In the genomic region with DNA sequence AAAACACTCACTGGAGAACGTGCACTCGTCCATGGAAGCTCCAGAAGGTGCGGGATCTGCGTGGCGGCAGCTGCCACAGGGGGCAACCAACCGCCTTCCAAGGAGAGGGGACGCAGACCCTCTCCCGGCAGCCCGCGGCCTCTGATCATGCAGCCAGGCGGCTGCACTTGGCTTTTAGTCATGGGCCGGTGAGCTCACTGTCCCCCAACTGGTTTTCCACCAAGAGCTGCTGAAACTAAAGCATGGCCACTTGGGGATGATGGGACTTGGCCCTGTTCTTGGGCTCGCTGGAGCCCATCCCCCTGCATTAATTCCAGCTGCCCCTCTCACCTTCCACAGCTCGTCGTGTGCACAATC, we compare ENCODE assay signal across 1 cellular context.
TF ChIP-seq lines count a peak whose summit lies in the region.

No MANE protein-coding gene starts in this region.

TF ChIP-seq in H1, 55 proteins besides CTCF, POLR2A, EP300 and RAD21:
- TF ChIP-seq BRCA1 (IDR thresholded peaks at IDR 0.05; ENCODE audit: low read depth, low read length), result no peak
